Comparison of ENCODE assay signal across 8 cellular contexts in the genomic region with DNA sequence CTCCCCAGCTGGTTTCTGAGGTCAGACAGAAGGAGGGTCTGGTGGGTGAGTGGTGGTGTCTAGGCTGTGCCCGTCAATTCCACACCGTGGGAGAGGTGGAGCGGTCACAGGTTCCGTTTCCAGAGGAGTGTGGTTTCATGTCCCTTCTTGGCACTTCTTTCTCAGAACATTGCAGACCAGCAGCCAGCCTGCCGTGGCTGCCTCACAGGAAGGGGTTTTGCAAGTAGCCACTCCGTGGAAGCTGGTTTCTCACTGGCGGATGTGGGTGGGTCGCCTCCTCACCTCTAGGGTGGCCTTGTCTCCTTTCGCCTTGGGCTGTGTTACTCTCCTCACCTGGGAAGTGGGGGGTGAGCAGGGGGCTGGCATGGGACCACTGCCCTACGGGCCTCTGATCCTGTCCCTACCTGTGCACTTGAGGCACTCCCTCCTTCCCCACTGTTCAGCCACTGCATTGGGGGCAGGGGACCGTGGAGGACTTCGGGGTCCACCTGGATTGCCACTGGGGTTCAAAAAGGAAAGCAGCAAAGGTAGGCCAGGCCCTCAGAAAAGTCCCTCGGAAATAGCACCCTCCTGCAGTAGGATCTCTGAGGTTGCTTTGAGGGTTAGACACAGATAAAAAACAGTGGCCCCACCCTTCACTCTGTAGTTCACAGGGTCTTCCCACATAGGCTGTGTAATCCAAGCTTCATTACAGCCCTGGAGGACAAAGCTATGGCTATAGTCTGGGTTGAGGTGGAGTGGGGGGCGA. TPM values are rescaled to one million over a fixed set of nuclear protein-coding genes. Genes with fewer than 3 reads are reported as not detected.
DNase-seq lines count a peak whose midpoint lies in the region; ATAC-seq and TF ChIP-seq lines count a peak whose summit lies in the region.

No MANE protein-coding gene starts in this region.

- no peak for TF ChIP-seq RAD21 in liver (IDR thresholded peaks at IDR 0.05)

- H3K27me3 ChIP-seq in right atrium auricular region = no peaks in the 10 kb centered on the region
- no peaks in the 10 kb centered on the region for H3K27me3 ChIP-seq in liver (ENCODE audit: control insufficient read depth in 4 of 4, insufficient read depth in 4 of 4, low read length in 3 of 4)
- H3K27me3 ChIP-seq in upper lobe of left lung = no peaks in the 10 kb centered on the region

- H3K4me1 Mint-ChIP-seq in activated T-helper 2 cell treated with anti-CD3 and anti-CD28 coated beads, Interferon-gamma antibody, Interleukin-2, Interleukin-4, amounts not matched to agents 10 μg/mL and 5 μg/mL and 100 μg/mL, durations not matched to agents 14 hours and 24 hours and 36 hours (ENCODE audit: low read depth) = peaks cover 91% of the 10 kb centered on the region

- peaks cover 50% of the 10 kb centered on the region for H3K36me3 Mint-ChIP-seq in activated T-helper 2 cell treated with anti-CD3 and anti-CD28 coated beads, Interferon-gamma antibody, Interleukin-2, Interleukin-4, amounts not matched to agents 10 μg/mL and 5 μg/mL and 100 μg/mL, durations not matched to agents 14 hours and 24 hours and 36 hours (ENCODE audit: low read depth)

- peak in 1 of 4 donors; percentile 58 for TF ChIP-seq POLR2A in upper lobe of left lung (IDR thresholded peaks at IDR 0.05)

- H3K27me3 Mint-ChIP-seq in activated T-helper 2 cell treated with anti-CD3 and anti-CD28 coated beads, Interferon-gamma antibody, Interleukin-2, Interleukin-4, amounts not matched to agents 10 μg/mL and 5 μg/mL and 100 μg/mL, durations not matched to agents 14 hours and 24 hours and 36 hours (ENCODE audit: low read depth) = no peaks in the 10 kb centered on the region

- no peak overlapping the region for H3K9ac ChIP-seq in liver (ENCODE audit: low read depth in 1 of 2, low read length in 2 of 2)

- WGBS in liver = 78% methylated on average over 14 of the region's 14 CpGs
- WGBS in upper lobe of left lung, 2 donors = 61 to 79% methylated on average over 12 to 14 of the region's 14 CpGs

- H3K27ac ChIP-seq in right atrium auricular region (no peak overlapping the region), liver (ENCODE audit: low read depth in 1 of 2, low read length in 2 of 2) (peak overlapping the region; percentile 37 to 69), upper lobe of left lung (peak overlapping the region; percentile 73 to 92 (median 82))

- peaks cover 0 to 76% of the 10 kb centered on the region in 2 donors for H3K4me1 ChIP-seq in right atrium auricular region
- peaks cover 18 to 46% (median 30%) of the 10 kb centered on the region in 4 donors for H3K4me1 ChIP-seq in liver (ENCODE audit: control insufficient read depth in 4 of 4, insufficient read depth in 4 of 4, low read length in 3 of 4)
- H3K4me1 ChIP-seq in upper lobe of left lung = peaks cover 93 to 100% (median 97%) of the 10 kb centered on the region in 4 donors

- H3K9me3 ChIP-seq in right atrium auricular region (no peaks in the 10 kb centered on the region), liver (ENCODE audit: control insufficient read depth in 4 of 4, low read length in 3 of 4) (no peaks in the 10 kb centered on the region), upper lobe of left lung (no peaks in the 10 kb centered on the region)

- peak overlapping the region; percentile 51 for H3K4me3 Mint-ChIP-seq in activated T-helper 2 cell treated with anti-CD3 and anti-CD28 coated beads, Interferon-gamma antibody, Interleukin-2, Interleukin-4, amounts not matched to agents 10 μg/mL and 5 μg/mL and 100 μg/mL, durations not matched to agents 14 hours and 24 hours and 36 hours (ENCODE audit: low read depth)

- intact Hi-C loops in Right ventricle myocardium inferior (cut with DNase I) = no loop called here
- intact Hi-C loops in activated T-helper 2 cell treated with anti-CD3 and anti-CD28 coated beads, Interferon-gamma antibody, Interleukin-2, Interleukin-4, amounts not matched to agents 10 μg/mL and 5 μg/mL and 100 μg/mL, durations not matched to agents 14 hours and 24 hours and 36 hours (cut with micrococcal nuclease) = no loop called here

- no peak overlapping the region for H3K4me3 ChIP-seq in right atrium auricular region
- no peak overlapping the region for H3K4me3 ChIP-seq in liver (ENCODE audit: low read depth in 1 of 3, low read length in 3 of 3)
- H3K4me3 ChIP-seq in upper lobe of left lung = no peak overlapping the region

- no peak for TF ChIP-seq EP300 in upper lobe of left lung (IDR thresholded peaks at IDR 0.05)

- ATAC-seq in Right ventricle myocardium inferior (peak; percentile 23), upper lobe of left lung (ENCODE audit: low FRiP score in 2 of 2) (peak; percentile 34 to 42), HG03565 (IDR thresholded peaks at IDR 0.05; ENCODE audit: unreplicated experiment) (no peak)

- DNase-seq in Right ventricle myocardium inferior (ENCODE audit: missing footprints) (peak; percentile 87), right atrium auricular region (ENCODE audit: low spot score) (no peak), upper lobe of left lung (peak in 1 of 2 donors; percentile 85), GM10266 (ENCODE audit: extremely low spot score) (no peak), NCI-H82 (lab: John Stamatoyannopoulos, UW) (no peak)
- peak; percentile 61 for DNase-seq in activated T-helper 2 cell treated with anti-CD3 and anti-CD28 coated beads, Interferon-gamma antibody, Interleukin-2, Interleukin-4, amounts not matched to agents 10 μg/mL and 5 μg/mL and 100 μg/mL, durations not matched to agents 14 hours and 24 hours and 36 hours (ENCODE audit: low spot score)

- H3K27ac Mint-ChIP-seq in activated T-helper 2 cell treated with anti-CD3 and anti-CD28 coated beads, Interferon-gamma antibody, Interleukin-2, Interleukin-4, amounts not matched to agents 10 μg/mL and 5 μg/mL and 100 μg/mL, durations not matched to agents 14 hours and 24 hours and 36 hours = peak overlapping the region; percentile 83

- H3K36me3 ChIP-seq in right atrium auricular region (peaks cover 22% of the 10 kb centered on the region), liver (ENCODE audit: control insufficient read depth in 4 of 4, insufficient read depth in 3 of 4, low read depth in 1 of 4, low read length in 3 of 4) (no peaks in the 10 kb centered on the region), upper lobe of left lung (peaks cover 6 to 42% (median 24%) of the 10 kb centered on the region in 4 donors)

- TF ChIP-seq CTCF in right atrium auricular region (IDR thresholded peaks at IDR 0.05) (no peak), liver (IDR thresholded peaks at IDR 0.05; ENCODE audit: low read depth, low read length, missing input control) (no peak), upper lobe of left lung (IDR thresholded peaks at IDR 0.05) (peak in 1 of 6 experiments; percentile 21), GM10266 (IDR thresholded peaks at IDR 0.05; ENCODE audit: control insufficient read depth, insufficient read depth, low read depth, missing control alignments) (no peak)

- no peaks in the 10 kb centered on the region for H3K9me3 Mint-ChIP-seq in activated T-helper 2 cell treated with anti-CD3 and anti-CD28 coated beads, Interferon-gamma antibody, Interleukin-2, Interleukin-4, amounts not matched to agents 10 μg/mL and 5 μg/mL and 100 μg/mL, durations not matched to agents 14 hours and 24 hours and 36 hours

TF ChIP-seq in liver, 16 proteins besides CTCF, POLR2A, EP300 and RAD21 (continues in another document):
- TF ChIP-seq FOXA2 (IDR thresholded peaks at IDR 0.05) (no peak), FOXA1 (IDR thresholded peaks at IDR 0.05) (no peak), YY1 (IDR thresholded peaks at IDR 0.05) (no peak), EGR1 (IDR thresholded peaks at IDR 0.05; ENCODE audit: low read depth in 2 of 2) (no peak), SP1 (IDR thresholded peaks at IDR 0.05) (no peak), HNF4G (IDR thresholded peaks at IDR 0.05) (no peak), HNF4A (conservative IDR thresholded peaks at IDR 0.05) (no peak), GABPA (IDR thresholded peaks at IDR 0.05 in 1 of 2, conservative IDR thresholded peaks at IDR 0.05 in 1 of 2) (no peak), ATF3 (IDR thresholded peaks at IDR 0.05) (no peak)
- TF ChIP-seq, protein P1, sequence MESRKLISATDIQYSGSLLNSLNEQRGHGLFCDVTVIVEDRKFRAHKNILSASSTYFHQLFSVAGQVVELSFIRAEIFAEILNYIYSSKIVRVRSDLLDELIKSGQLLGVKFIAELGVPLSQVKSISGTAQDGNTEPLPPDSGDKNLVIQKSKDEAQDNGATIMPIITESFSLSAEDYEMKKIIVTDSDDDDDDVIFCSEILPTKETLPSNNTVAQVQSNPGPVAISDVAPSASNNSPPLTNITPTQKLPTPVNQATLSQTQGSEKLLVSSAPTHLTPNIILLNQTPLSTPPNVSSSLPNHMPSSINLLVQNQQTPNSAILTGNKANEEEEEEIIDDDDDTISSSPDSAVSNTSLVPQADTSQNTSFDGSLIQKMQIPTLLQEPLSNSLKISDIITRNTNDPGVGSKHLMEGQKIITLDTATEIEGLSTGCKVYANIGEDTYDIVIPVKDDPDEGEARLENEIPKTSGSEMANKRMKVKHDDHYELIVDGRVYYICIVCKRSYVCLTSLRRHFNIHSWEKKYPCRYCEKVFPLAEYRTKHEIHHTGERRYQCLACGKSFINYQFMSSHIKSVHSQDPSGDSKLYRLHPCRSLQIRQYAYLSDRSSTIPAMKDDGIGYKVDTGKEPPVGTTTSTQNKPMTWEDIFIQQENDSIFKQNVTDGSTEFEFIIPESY (IDR thresholded peaks at IDR 0.05) = no peak
- TF ChIP-seq, protein P2, sequence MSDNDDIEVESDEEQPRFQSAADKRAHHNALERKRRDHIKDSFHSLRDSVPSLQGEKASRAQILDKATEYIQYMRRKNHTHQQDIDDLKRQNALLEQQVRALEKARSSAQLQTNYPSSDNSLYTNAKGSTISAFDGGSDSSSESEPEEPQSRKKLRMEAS (IDR thresholded peaks at IDR 0.05) = no peak

RNA-seq across cellular contexts. Expression of gene TSPAN14, which starts 33.9 kb away (rescaled TPM):
- 38.7 TPM for total RNA-seq in Right ventricle myocardium inferior
- total RNA-seq in right atrium auricular region = 10 to 100 TPM; 24.2 to 34.7 TPM
- 45.4 and 51.1 TPM in 2 replicates for total RNA-seq in activated T-helper 2 cell treated with anti-CD3 and anti-CD28 coated beads, Interferon-gamma antibody, Interleukin-2, Interleukin-4, amounts not matched to agents 10 μg/mL and 5 μg/mL and 100 μg/mL, durations not matched to agents 14 hours and 24 hours and 36 hours
- total RNA-seq in liver = 10 to 100 TPM; 27.0 to 36.8 TPM
- polyA plus RNA-seq in liver = 10 to 100 TPM; 19.9 to 27.6 TPM
- 100 to 1,000 TPM in 4 of 6 donors, 10 to 100 TPM in 2; 52.1 to 157 (median 111) TPM for total RNA-seq in upper lobe of left lung

RNA-seq across cellular contexts. Expression of gene SH2D4B, which starts 49.7 kb away (rescaled TPM):
- total RNA-seq in Right ventricle myocardium inferior (not detected), right atrium auricular region (under 1 TPM in 1 of 2 donors, not detected in 1; 0.12 TPM), liver (under 1 TPM in 1 of 2 donors, not detected in 1; 0.19 TPM), upper lobe of left lung (1 to 10 TPM in 1 of 6 donors, under 1 TPM in 4, not detected in 1; 0.15 to 1.0 (median 0.55) TPM)
- 0.05 TPM in 1 of 2 replicates, not detected in the other for total RNA-seq in activated T-helper 2 cell treated with anti-CD3 and anti-CD28 coated beads, Interferon-gamma antibody, Interleukin-2, Interleukin-4, amounts not matched to agents 10 μg/mL and 5 μg/mL and 100 μg/mL, durations not matched to agents 14 hours and 24 hours and 36 hours
- not detected for polyA plus RNA-seq in liver

Comparison
In these comparisons a context has a peak if more than half of its experiments do, and no peak if none do; other contexts are left out.
1. DNase-seq: peak in Right ventricle myocardium inferior (single experiment) and activated T-helper 2 cell treated with anti-CD3 and anti-CD28 coated beads, Interferon-gamma antibody, Interleukin-2, Interleukin-4, amounts not matched to agents 10 μg/mL and 5 μg/mL and 100 μg/mL, durations not matched to agents 14 hours and 24 hours and 36 hours (single experiment); none in right atrium auricular region (single experiment), GM10266 (single experiment) and NCI-H82 (single experiment).
2. H3K27ac ChIP-seq: peak in liver (2 of 2) and upper lobe of left lung (4 of 4); none in right atrium auricular region (0 of 2).